8 cellular contexts compared by ENCODE assay signal in genomic region chr19:10699650-10700335, GRCh38. TPM values are rescaled to one million over a fixed set of nuclear protein-coding genes. Genes with fewer than 3 reads are reported as not detected.
DNase-seq lines count a peak whose midpoint lies in the region; ATAC-seq, FAIRE-seq and TF ChIP-seq lines count a peak whose summit lies in the region.

No MANE protein-coding gene starts in this region.

- no peak for ATAC-seq in CD4-positive, CD25-positive, alpha-beta regulatory T cell (ENCODE audit: low read depth in 2 of 2)
- ATAC-seq in GM19452 (IDR thresholded peaks at IDR 0.05; ENCODE audit: unreplicated experiment): no peak

- POLR2A ChIA-PET in OCI-LY7 (lab: Charles Lee): interaction anchor here (0.5 to 1.7 kb wide), 3 partner anchors 25 to 130 kb away, joined by 3 to 9 read pairs (median 6); no protein-coding TSS in a partner anchor

- WGBS in small intestine, 3 donors: 36 to 45% (median 40%) methylated on average over 15 of the region's 15 CpGs

- H3K9me3 ChIP-seq in CD4-positive, CD25-positive, alpha-beta regulatory T cell (ENCODE audit: control insufficient read depth in 2 of 2, low read length in 2 of 2): no peaks in the 10 kb centered on the region
- H3K9me3 ChIP-seq in OCI-LY7 (ENCODE audit: low read length) (no peaks in the 10 kb centered on the region), small intestine (ENCODE audit: control insufficient read depth, low read depth) (no peaks in the 10 kb centered on the region)

- TF ChIP-seq CTCF in OCI-LY7 (conservative IDR thresholded peaks at IDR 0.05; ENCODE audit: low read length): peak; percentile 84

- no TSS peak for BruUV-seq in OCI-LY7 (replicated peaks; lab: Mats Ljungman, UMichigan)

- H3K4me1 Mint-ChIP-seq in CD4-positive, CD25-positive, alpha-beta regulatory T cell: peaks cover 9 to 28% (median 20%) of the 10 kb centered on the region in 4 donors

- H3K4me3 ChIP-seq in CD4-positive, CD25-positive, alpha-beta regulatory T cell (ENCODE audit: low read depth, low read length): no peak overlapping the region
- no peak overlapping the region for H3K4me3 ChIP-seq in OCI-LY7 (ENCODE audit: low read depth, low read length, poor library complexity, severe bottlenecking)
- H3K4me3 ChIP-seq in small intestine (ENCODE audit: low read depth in 1 of 2, low read length in 2 of 2): no peak overlapping the region

- H3K27ac ChIP-seq in CD4-positive, CD25-positive, alpha-beta regulatory T cell (ENCODE audit: insufficient read depth, low read length, poor library complexity, severe bottlenecking): no peak overlapping the region
- H3K27ac ChIP-seq in OCI-LY7 (ENCODE audit: low read depth, low read length, poor library complexity, severe bottlenecking) (no peak overlapping the region), small intestine (ENCODE audit: low read depth in 1 of 2, low read length in 1 of 2) (no peak overlapping the region)

- no peaks in the 10 kb centered on the region for H4K20me1 ChIP-seq in OCI-LY7 (ENCODE audit: insufficient read depth, low read length)

- peaks cover 0 to 2% (median 0%) of the 10 kb centered on the region in 7 donors for H3K9me3 Mint-ChIP-seq in CD4-positive, CD25-positive, alpha-beta regulatory T cell

- intact Hi-C loops in OCI-LY7 (cut with micrococcal nuclease; ENCODE audit: unreplicated experiment): loop anchor here (1.0 to 2.0 kb wide), 5 partner anchors 45 to 189 kb away; partner anchors contain the start of gene ILF3

- no peaks in the 10 kb centered on the region for H3K27me3 ChIP-seq in CD4-positive, CD25-positive, alpha-beta regulatory T cell (ENCODE audit: control insufficient read depth, insufficient read depth, low read length)
- H3K27me3 ChIP-seq in small intestine (ENCODE audit: control insufficient read depth in 2 of 2, insufficient read depth in 2 of 2, low read length in 2 of 2): no peaks in the 10 kb centered on the region

- H3K79me2 ChIP-seq in OCI-LY7 (ENCODE audit: insufficient read depth, low read depth, low read length): peaks cover 7% of the 10 kb centered on the region; the same call in 1 of the 2 replicates

- no peaks in the 10 kb centered on the region for H3K36me3 ChIP-seq in CD4-positive, CD25-positive, alpha-beta regulatory T cell (ENCODE audit: control insufficient read depth, insufficient read depth, low read length)
- H3K36me3 ChIP-seq in OCI-LY7 (ENCODE audit: insufficient read depth, low read length) (peaks cover 14% of the 10 kb centered on the region), small intestine (ENCODE audit: control insufficient read depth in 2 of 2, insufficient read depth in 2 of 2, low read length in 2 of 2) (no peaks in the 10 kb centered on the region)

- H3K4me2 ChIP-seq in OCI-LY7 (ENCODE audit: low read length): peak overlapping the region; percentile 83

- H3K9me2 ChIP-seq in OCI-LY7 (ENCODE audit: insufficient read depth, low read length): no peaks in the 10 kb centered on the region

- FAIRE-seq in small intestine (lab: Jason Lieb, UNC): no peak

- peak overlapping the region; percentile 18; the same call in 1 of the 2 replicates for H2AFZ ChIP-seq in OCI-LY7 (ENCODE audit: low read length)

- peaks cover 24% of the 10 kb centered on the region for H3K4me1 ChIP-seq in CD4-positive, CD25-positive, alpha-beta regulatory T cell (ENCODE audit: control insufficient read depth, insufficient read depth, low read length, poor library complexity, severe bottlenecking)
- H3K4me1 ChIP-seq in OCI-LY7 (ENCODE audit: insufficient read depth, low read length, poor library complexity, severe bottlenecking) (peaks cover 14% of the 10 kb centered on the region), small intestine (ENCODE audit: control insufficient read depth in 2 of 2, insufficient read depth in 1 of 2, low read depth in 1 of 2, low read length in 1 of 2) (peaks cover 0 to 8% of the 10 kb centered on the region in 2 donors)

- DNase-seq in CD4-positive, CD25-positive, alpha-beta regulatory T cell: peak; percentile 57 to 77 (median 65)
- peak; percentile 59 for DNase-seq in HK-2 (ENCODE audit: unreplicated experiment)
- DNase-seq in OCI-LY7 (ENCODE audit: low spot score): peak; percentile 85
- DNase-seq in activated T-cell treated with anti-CD3 and anti-CD28 coated beads for 4 hours: peak; percentile 58
- peak; percentile 66 for DNase-seq in fibroblast of peridontal ligament (ENCODE audit: extremely low read depth)
- DNase-seq in small intestine: peak; percentile 57
- DNase-seq in globus pallidus (ENCODE audit: low spot score): no peak

- peaks cover 28% of the 10 kb centered on the region for H3K27me3 Mint-ChIP-seq in CD4-positive, CD25-positive, alpha-beta regulatory T cell

- H3K4me3 Mint-ChIP-seq in CD4-positive, CD25-positive, alpha-beta regulatory T cell: peak overlapping the region in 3 of 4 donors; percentile 45 to 59 (median 58)

- H3K36me3 Mint-ChIP-seq in CD4-positive, CD25-positive, alpha-beta regulatory T cell: no peaks in the 10 kb centered on the region

- H3K27ac Mint-ChIP-seq in CD4-positive, CD25-positive, alpha-beta regulatory T cell: no peak overlapping the region

- CTCF ChIA-PET in OCI-LY7 (lab: Charles Lee; ENCODE audit: unreplicated experiment): interaction anchor here (0.7 to 1.7 kb wide), 4 partner anchors 98 to 187 kb away, joined by 3 to 24 read pairs (median 3); no protein-coding TSS in a partner anchor

RNA-seq across cellular contexts. Expression of gene QTRT1, which starts 1.4 kb away (rescaled TPM):
- total RNA-seq in CD4-positive, CD25-positive, alpha-beta regulatory T cell: 37.2 TPM
- polyA plus RNA-seq in CD4-positive, CD25-positive, alpha-beta regulatory T cell: 10 to 100 TPM; 30.6 to 43.7 (median 36.9) TPM
- 30.8 and 39.8 TPM in 2 replicates for total RNA-seq in OCI-LY7 (2014; rRNA removed; shearing (Covaris generic))
- 42.5 and 59.7 TPM in 2 replicates for total RNA-seq in OCI-LY7 (2022)
- polyA plus RNA-seq in small intestine: 100 to 1,000 TPM in 1 of 3 donors, 10 to 100 TPM in 2; 45.9 to 107 (median 82.1) TPM

RNA-seq across cellular contexts. Expression of gene DNM2, which starts 18.1 kb away (rescaled TPM):
- total RNA-seq in CD4-positive, CD25-positive, alpha-beta regulatory T cell: 269 TPM
- 10 to 100 TPM; 61.8 to 63.6 (median 62.8) TPM for polyA plus RNA-seq in CD4-positive, CD25-positive, alpha-beta regulatory T cell
- 108 and 139 TPM in 2 replicates for total RNA-seq in OCI-LY7 (2014; rRNA removed; shearing (Covaris generic))
- total RNA-seq in OCI-LY7 (2022): 165 and 180 TPM in 2 replicates
- polyA plus RNA-seq in small intestine: 100 to 1,000 TPM; 146 to 248 (median 186) TPM

RNA-seq across cellular contexts. Expression of gene ILF3, which starts 45.6 kb away (rescaled TPM):
- 444 TPM for total RNA-seq in CD4-positive, CD25-positive, alpha-beta regulatory T cell
- 10 to 100 TPM; 54.8 to 70.8 (median 62.1) TPM for polyA plus RNA-seq in CD4-positive, CD25-positive, alpha-beta regulatory T cell
- total RNA-seq in OCI-LY7 (2014; rRNA removed; shearing (Covaris generic)): 308 and 347 TPM in 2 replicates
- total RNA-seq in OCI-LY7 (2022): 553 and 569 TPM in 2 replicates
- polyA plus RNA-seq in small intestine: 100 to 1,000 TPM in 1 of 3 donors, 10 to 100 TPM in 2; 37.3 to 130 (median 45.4) TPM
